In genomic region chr20:58889334-58890072, GRCh38 we compare ENCODE assay signal across 8 cellular contexts. TPM values are rescaled to one million over a fixed set of nuclear protein-coding genes. Genes with fewer than 3 reads are reported as not detected.
A peak's percentile ranks its signal among the peaks of the same experiment; 100 is the strongest.
DNase-seq lines count a peak whose midpoint lies in the region; ATAC-seq, FAIRE-seq and TF ChIP-seq lines count a peak whose summit lies in the region.

No MANE protein-coding gene starts in this region.

- peaks cover 2 to 5% of the 10 kb centered on the region in 2 experiments for H3K27me3 ChIP-seq in endothelial cell of umbilical vein (ENCODE audit: control insufficient read depth in 2 of 2, insufficient read depth in 2 of 2, low read length in 2 of 2)
- peaks cover 16% of the 10 kb centered on the region for H3K27me3 ChIP-seq in neutrophil

- H3K9ac ChIP-seq in endothelial cell of umbilical vein (replicated peaks; ENCODE audit: extremely low read depth, insufficient read depth, low read length) = peak overlapping the region; percentile 69

- H3K4me1 ChIP-seq in endothelial cell of umbilical vein (ENCODE audit: control insufficient read depth, extremely low read depth, insufficient read depth, low read length) = peaks cover 20% of the 10 kb centered on the region
- H3K4me1 ChIP-seq in neutrophil (ENCODE audit: control insufficient read depth in 1 of 2, insufficient read depth in 1 of 2, low read depth in 1 of 2, low read length in 1 of 2) = peaks cover 20 to 21% of the 10 kb centered on the region in 2 experiments

- CTCF ChIA-PET in RWPE1 (lab: Yijun Ruan, JAX) = interaction anchor here (0.5 to 1.4 kb wide), 2 partner anchors 19 to 91 kb away, joined by 3 to 4 read pairs; no protein-coding TSS in a partner anchor
- CTCF ChIA-PET in endothelial cell of umbilical vein (lab: Charles Lee) = interaction anchor here (1.3 to 1.4 kb wide), 2 partner anchors 19 to 153 kb away, joined by 3 to 6 read pairs; partner anchors contain the start of gene PRELID3B

- H3K79me2 ChIP-seq in endothelial cell of umbilical vein (ENCODE audit: control insufficient read depth, insufficient read depth, low read length) = peaks cover 29% of the 10 kb centered on the region

- TF ChIP-seq CTCF in GM12864 (IDR thresholded peaks at IDR 0.05; ENCODE audit: low read depth, low read length, missing control alignments) = no peak
- no peak for TF ChIP-seq CTCF in RWPE1 (conservative IDR thresholded peaks at IDR 0.05; ENCODE audit: low read depth)
- TF ChIP-seq CTCF in endothelial cell of umbilical vein (IDR thresholded peaks at IDR 0.05; ENCODE audit: extremely low read depth in 1 of 2, insufficient read depth in 1 of 2, low read depth in 1 of 2, low read length in 2 of 2) = no peak
- no peak for TF ChIP-seq CTCF in neutrophil (IDR thresholded peaks at IDR 0.05)

- BruUV-seq in endothelial cell of umbilical vein (replicated peaks; lab: Mats Ljungman, UMichigan) = no TSS peak

- TF ChIP-seq POLR2A in endothelial cell of umbilical vein (IDR thresholded peaks at IDR 0.05; ENCODE audit: low read depth, low read length) = no peak

- DNase-seq in GM12864 (ENCODE audit: low read depth) (no peak), RWPE1 (ENCODE audit: low spot score) (no peak), endothelial cell of umbilical vein (ENCODE audit: low read depth, low spot score) (no peak), substantia nigra (lab: John Stamatoyannopoulos, UW) (no peak)

- no peaks in the 10 kb centered on the region for H3K9me1 ChIP-seq in endothelial cell of umbilical vein (replicated peaks; ENCODE audit: control insufficient read depth, extremely low read depth, insufficient read depth, low read length)

- dilution Hi-C loops in endothelial cell of umbilical vein (cut with MboI; ENCODE audit: extremely low pct_ligation_motif_present, low sequenced_read_pairs) = no loop called here

- intact Hi-C loops in endothelial cell of umbilical vein (cut with micrococcal nuclease) = loop anchor here (2.0 to 10.0 kb wide), 2 partner anchors 19 to 1175 kb away; partner anchors contain the start of gene PMEPA1

- FAIRE-seq in endothelial cell of umbilical vein (lab: Jason Lieb, UNC) = no peak

- peak overlapping the region; percentile 94 for H3K27ac ChIP-seq in RWPE1
- peak overlapping the region; percentile 47 for H3K27ac ChIP-seq in endothelial cell of umbilical vein (ENCODE audit: insufficient read depth, low read depth, low read length)
- H3K27ac ChIP-seq in neutrophil = peak overlapping the region; percentile 85
- no peak overlapping the region for H3K27ac ChIP-seq in substantia nigra (ENCODE audit: low read depth, low read length, poor library complexity, severe bottlenecking)

- POLR2A ChIA-PET in RWPE1 (lab: Yijun Ruan, JAX; ENCODE audit: low non-redundant PET) (interaction anchor here (1.0 to 1.4 kb wide), 2 partner anchors 107 to 196 kb away, joined by 3 to 4 read pairs; no protein-coding TSS in a partner anchor), endothelial cell of umbilical vein (lab: Charles Lee) (interaction anchor here (1.0 to 1.7 kb wide), 4 partner anchors 13 to 153 kb away, joined by 3 to 6 read pairs (median 4); partner anchors contain the start of genes ATP5F1E and PRELID3B)

- no peak for ATAC-seq in GM21526 (IDR thresholded peaks at IDR 0.05; ENCODE audit: low FRiP score, unreplicated experiment)
- ATAC-seq in HG02885 (IDR thresholded peaks at IDR 0.05; ENCODE audit: poor library complexity, unreplicated experiment) = no peak
- no peak for ATAC-seq in GM21381 (IDR thresholded peaks at IDR 0.05; ENCODE audit: unreplicated experiment)

- H3K4me2 ChIP-seq in endothelial cell of umbilical vein (ENCODE audit: insufficient read depth, low read length) = peak overlapping the region; percentile 27

- H4K20me1 ChIP-seq in endothelial cell of umbilical vein (replicated peaks; ENCODE audit: control insufficient read depth, extremely low read depth, insufficient read depth, low read length) = peaks cover 12% of the 10 kb centered on the region

- H3K9me3 ChIP-seq in endothelial cell of umbilical vein (replicated peaks; ENCODE audit: control insufficient read depth, insufficient read depth, low read length) (no peaks in the 10 kb centered on the region), neutrophil (no peaks in the 10 kb centered on the region)

- H2AFZ ChIP-seq in endothelial cell of umbilical vein (ENCODE audit: low read depth, low read length) = peak overlapping the region; percentile 11

- H3K4me3 ChIP-seq in GM12864 (ENCODE audit: low read depth, low read length) = peak overlapping the region; percentile 65
- peak overlapping the region; percentile 62 to 91 (median 70) for H3K4me3 ChIP-seq in endothelial cell of umbilical vein (replicated peaks in 1 of 3; ENCODE audit: insufficient read depth in 1 of 3, low read depth in 1 of 3, low read length in 3 of 3)
- H3K4me3 ChIP-seq in neutrophil (ENCODE audit: low read depth in 1 of 2, low read length in 1 of 2) = peak overlapping the region; percentile 63 to 75

- H3K36me3 ChIP-seq in endothelial cell of umbilical vein (ENCODE audit: control insufficient read depth in 2 of 2, extremely low read depth in 1 of 2, insufficient read depth in 2 of 2, low read length in 2 of 2) (no peaks in the 10 kb centered on the region), neutrophil (no peaks in the 10 kb centered on the region)

TF ChIP-seq in endothelial cell of umbilical vein, 7 proteins besides CTCF, POLR2A, EP300 and RAD21:
- no peak for TF ChIP-seq FOS (IDR thresholded peaks at IDR 0.05; ENCODE audit: borderline replicate concordance, insufficient read depth, low read length)
TF ChIP-seq in endothelial cell of umbilical vein: peak in this region for 0.

RNA-seq across cellular contexts. Expression of gene GNAS, which starts 37.0 kb away (rescaled TPM):
- 1,141 and 1,217 TPM in 2 replicates for total RNA-seq in endothelial cell of umbilical vein
- polyA plus RNA-seq in endothelial cell of umbilical vein = 1,637 and 1,882 TPM in 2 replicates
- polyA plus RNA-seq in endothelial cell of umbilical vein (2011; cell fraction: cytosol; rRNA removed) = 1,809 and 2,057 TPM in 2 replicates
- 916 and 1,134 TPM in 2 replicates for polyA plus RNA-seq in endothelial cell of umbilical vein (2011; cell fraction: nucleus; rRNA removed)
- 1,303 and 1,505 TPM in 2 replicates for polyA plus RNA-seq in endothelial cell of umbilical vein (2012)
- polyA minus RNA-seq in endothelial cell of umbilical vein = 1,608 and 1,668 TPM in 2 replicates
- polyA minus RNA-seq in endothelial cell of umbilical vein (2011; cell fraction: cytosol; rRNA and poly(A)+ RNA removed) = 619 TPM
- polyA minus RNA-seq in endothelial cell of umbilical vein (2011; cell fraction: nucleus; rRNA and poly(A)+ RNA removed) = 333 and 358 TPM in 2 replicates

RNA-seq across cellular contexts. Expression of gene GNAS-AS1, which starts 38.8 kb away (rescaled TPM):
- total RNA-seq in endothelial cell of umbilical vein = 0.58 and 0.74 TPM in 2 replicates
- polyA plus RNA-seq in endothelial cell of umbilical vein = 0.11 TPM in 1 of 2 replicates, not detected in the other
- polyA plus RNA-seq in endothelial cell of umbilical vein (2011; cell fraction: cytosol; rRNA removed) = not detected in 2 replicates
- 0.11 and 0.25 TPM in 2 replicates for polyA plus RNA-seq in endothelial cell of umbilical vein (2011; cell fraction: nucleus; rRNA removed)
- not detected in 2 replicates for polyA plus RNA-seq in endothelial cell of umbilical vein (2012)
- not detected in 2 replicates for polyA minus RNA-seq in endothelial cell of umbilical vein
- polyA minus RNA-seq in endothelial cell of umbilical vein (2011; cell fraction: cytosol; rRNA and poly(A)+ RNA removed) = not detected
- polyA minus RNA-seq in endothelial cell of umbilical vein (2011; cell fraction: nucleus; rRNA and poly(A)+ RNA removed) = not detected in 2 replicates
